Comparison of ENCODE assay signal across 19 cellular contexts in genomic region chr3:59572106-59572505, GRCh38.
DNase-seq lines count a peak whose midpoint lies in the region; ATAC-seq, FAIRE-seq and TF ChIP-seq lines count a peak whose summit lies in the region.
"Had no signal": no experiment of that assay in that cellular context is flagged by ENCODE, and none has a peak within 500 bp of the region (broad histone marks: within the 10 kb centered on the region; RNA-seq: fewer than 3 reads in every experiment).

No MANE protein-coding gene starts in this region.

- H3K56ac ChIP-seq in IMR-90 (ENCODE audit: extremely low read depth, insufficient read depth, low read length): no peak overlapping the region

- H3K4me2 ChIP-seq in IMR-90 (ENCODE audit: low read depth, low read length): no peak overlapping the region
- H3K4me2 ChIP-seq in astrocyte (ENCODE audit: low read length): no peak overlapping the region

- H3K4me3 Mint-ChIP-seq in astrocyte (ENCODE audit: unreplicated experiment) (no peak overlapping the region), T-cell (no peak overlapping the region)
- H3K4me3 Mint-ChIP-seq in activated naive CD4-positive, alpha-beta T cell treated with anti-CD3 and anti-CD28 coated beads for 36 hours: no peak overlapping the region
- H3K4me3 Mint-ChIP-seq: CD4-positive, alpha-beta memory T cell had no signal

- H3K27ac Mint-ChIP-seq in astrocyte (ENCODE audit: unreplicated experiment): no peak overlapping the region
- H3K27ac Mint-ChIP-seq in activated naive CD4-positive, alpha-beta T cell treated with anti-CD3 and anti-CD28 coated beads for 36 hours: no peak overlapping the region
- no peak overlapping the region for H3K27ac Mint-ChIP-seq in T-cell

- TF ChIP-seq CTCF in IMR-90 (conservative IDR thresholded peaks at IDR 0.05; ENCODE audit: low read depth, low read length) (no peak), astrocyte (IDR thresholded peaks at IDR 0.05; ENCODE audit: insufficient read depth, low read depth, low read length) (no peak)

- no peaks in the 10 kb centered on the region for H3K27me3 ChIP-seq in IMR-90 (ENCODE audit: control insufficient read depth, insufficient read depth, low read length)
- H3K27me3 ChIP-seq in astrocyte (ENCODE audit: insufficient read depth, low read length): peaks cover 4% of the 10 kb centered on the region
- H3K27me3 ChIP-seq: Peyer's patch had no signal

- peak; percentile 34 for DNase-seq in IMR-90
- DNase-seq in astrocyte (ENCODE audit: low read depth): no peak
- DNase-seq in inferior parietal cortex (ENCODE audit: extremely low spot score): peak; percentile 20
- DNase-seq in superior temporal gyrus (ENCODE audit: extremely low spot score): peak; percentile 55
- DNase-seq in activated naive CD4-positive, alpha-beta T cell treated with anti-CD3 and anti-CD28 coated beads for 36 hours: no peak
- DNase-seq in T-cell: no peak
- DNase-seq in GM03348 (ENCODE audit: low spot score): no peak
- DNase-seq: CD4-positive, alpha-beta memory T cell; DMS79 treated with DMSO at 0.1 percent for 48 hours; GF-D8; MM.1S; NCI-H1092 treated with DMSO at 0.1 percent for 48 hours; NCI-H2227 treated with DMSO at 0.1 percent for 48 hours; NCI-H524; Peyer's patch; Right ventricle myocardium superior had no signal

- H3K9ac ChIP-seq in IMR-90 (ENCODE audit: low read depth, low read length) (no peak overlapping the region), astrocyte (ENCODE audit: low read length) (no peak overlapping the region)

- WGBS in IMR-90 (ENCODE audit: extremely low coverage in 2 of 2, insufficient read length in 1 of 2), 2 experiments: no CpG with 5 or more reads among the region's 5 CpGs

- intact Hi-C loops in IMR-90 (cut with micrococcal nuclease): loop anchor here (10.0 kb wide), 3 partner anchors 743 to 1003 kb away; no protein-coding TSS in a partner anchor
- intact Hi-C loops in activated naive CD4-positive, alpha-beta T cell treated with anti-CD3 and anti-CD28 coated beads for 36 hours (cut with micrococcal nuclease): loop anchor here (10.0 kb wide), 1 partner anchor 577 kb away; no protein-coding TSS in a partner anchor

- dilution Hi-C loops in IMR-90 (cut with HindIII; ENCODE audit: low sequenced_read_pairs, unreplicated experiment): no loop called here

- no peak overlapping the region for H2BK120ac ChIP-seq in IMR-90 (ENCODE audit: low read depth, low read length)

- no peak overlapping the region for H3K18ac ChIP-seq in IMR-90 (ENCODE audit: low read depth, low read length)

- no peak overlapping the region for H2AK9ac ChIP-seq in IMR-90 (replicated peaks; ENCODE audit: low read depth, low read length, poor library complexity)

- POLR2A ChIA-PET in IMR-90 (lab: Charles Lee; ENCODE audit: unreplicated experiment) (no interaction called here), T-cell (lab: Charles Lee) (no interaction called here)

- peaks cover 4% of the 10 kb centered on the region for H3K9me3 Mint-ChIP-seq in astrocyte (ENCODE audit: unreplicated experiment)
- no peaks in the 10 kb centered on the region for H3K9me3 Mint-ChIP-seq in activated naive CD4-positive, alpha-beta T cell treated with anti-CD3 and anti-CD28 coated beads for 36 hours
- no peaks in the 10 kb centered on the region for H3K9me3 Mint-ChIP-seq in T-cell
- H3K9me3 Mint-ChIP-seq: CD4-positive, alpha-beta memory T cell had no signal

- no peak for TF ChIP-seq RAD21 in IMR-90 (IDR thresholded peaks at IDR 0.05; ENCODE audit: low read length)

- no peak overlapping the region for H2AK5ac ChIP-seq in IMR-90 (ENCODE audit: low read depth, low read length)

- H3K27ac ChIP-seq in IMR-90 (ENCODE audit: insufficient read depth, low read length) (no peak overlapping the region), astrocyte (ENCODE audit: low read depth, low read length) (no peak overlapping the region)
- H3K27ac ChIP-seq: Peyer's patch had no signal

- H3K36me3 ChIP-seq in IMR-90 (ENCODE audit: control insufficient read depth, insufficient read depth, low read length): no peaks in the 10 kb centered on the region
- no peaks in the 10 kb centered on the region for H3K36me3 ChIP-seq in astrocyte (ENCODE audit: insufficient read depth, low read length)
- H3K36me3 ChIP-seq: Peyer's patch had no signal

- H3K79me2 ChIP-seq in astrocyte (ENCODE audit: insufficient read depth, low read length): no peaks in the 10 kb centered on the region

- in situ Hi-C loops in IMR-90 (cut with MboI; ENCODE audit: low sequenced_read_pairs): loop anchor here (5.0 to 25.0 kb wide), 3 partner anchors 290 to 585 kb away; no protein-coding TSS in a partner anchor

- no peak overlapping the region for H3K14ac ChIP-seq in IMR-90 (replicated peaks; ENCODE audit: low read depth, low read length)

- H3K23ac ChIP-seq in IMR-90 (ENCODE audit: low read depth, low read length): no peak overlapping the region

- H3K9me3 ChIP-seq in IMR-90 (ENCODE audit: control insufficient read depth, insufficient read depth, low read length) (no peaks in the 10 kb centered on the region), astrocyte (ENCODE audit: insufficient read depth, low read depth, low read length) (no peaks in the 10 kb centered on the region)
- H3K9me3 ChIP-seq: Peyer's patch had no signal

- H3K27me3 Mint-ChIP-seq in astrocyte (ENCODE audit: low read depth, unreplicated experiment) (peaks cover 20% of the 10 kb centered on the region), T-cell (peaks cover 3 to 4% of the 10 kb centered on the region in 2 donors)
- no peaks in the 10 kb centered on the region for H3K27me3 Mint-ChIP-seq in activated naive CD4-positive, alpha-beta T cell treated with anti-CD3 and anti-CD28 coated beads for 36 hours (ENCODE audit: low read depth)

- H3K9me1 ChIP-seq in IMR-90 (ENCODE audit: insufficient read depth, low read length): peaks cover 6% of the 10 kb centered on the region; the same call in 1 of the 2 replicates

- no peak for ATAC-seq in IMR-90 (ENCODE audit: low read depth)
- ATAC-seq in T-cell (replicated peaks in 1 of 4): no peak
- ATAC-seq: SK-N-SH treated with all-trans-retinoic acid at 6 μM for 48 hours had no signal

- H3K36me3 Mint-ChIP-seq in astrocyte (ENCODE audit: low read depth, unreplicated experiment) (no peaks in the 10 kb centered on the region), T-cell (no peaks in the 10 kb centered on the region)
- H3K36me3 Mint-ChIP-seq in activated naive CD4-positive, alpha-beta T cell treated with anti-CD3 and anti-CD28 coated beads for 36 hours (ENCODE audit: low read depth): no peaks in the 10 kb centered on the region
- H3K36me3 Mint-ChIP-seq: CD4-positive, alpha-beta memory T cell had no signal

- BruUV-seq in IMR-90 (replicated peaks; lab: Mats Ljungman, UMichigan): no TSS peak

- TF ChIP-seq POLR2A in IMR-90 (IDR thresholded peaks at IDR 0.05; ENCODE audit: low read depth, low read length): no peak

- peak overlapping the region; percentile 26; the same call in 1 of the 2 replicates for H4K91ac ChIP-seq in IMR-90 (ENCODE audit: insufficient read depth, low read depth, low read length)

- H3K4me3 ChIP-seq in IMR-90 (ENCODE audit: insufficient read depth, low read depth, low read length) (no peak overlapping the region), astrocyte (ENCODE audit: insufficient read depth, low read depth, low read length) (no peak overlapping the region)
- H3K4me3 ChIP-seq: Peyer's patch had no signal

- no peaks in the 10 kb centered on the region for H4K20me1 ChIP-seq in IMR-90 (ENCODE audit: insufficient read depth, low read length)
- H4K20me1 ChIP-seq in astrocyte (ENCODE audit: insufficient read depth, low read length): no peaks in the 10 kb centered on the region

- H3K4me1 Mint-ChIP-seq in astrocyte (ENCODE audit: low read depth, unreplicated experiment) (peaks cover 6% of the 10 kb centered on the region), T-cell (peaks cover 0 to 5% (median 3%) of the 10 kb centered on the region in 3 donors)
- peaks cover 4% of the 10 kb centered on the region for H3K4me1 Mint-ChIP-seq in activated naive CD4-positive, alpha-beta T cell treated with anti-CD3 and anti-CD28 coated beads for 36 hours (ENCODE audit: low read depth)

- H4K5ac ChIP-seq in IMR-90 (ENCODE audit: low read depth, low read length): no peak overlapping the region

- no peaks in the 10 kb centered on the region for H3K79me1 ChIP-seq in IMR-90 (ENCODE audit: low read depth in 1 of 2, low read length in 2 of 2)

- peaks cover 9% of the 10 kb centered on the region for H3K4me1 ChIP-seq in IMR-90 (ENCODE audit: control insufficient read depth, insufficient read depth, low read length)
- no peaks in the 10 kb centered on the region for H3K4me1 ChIP-seq in astrocyte (ENCODE audit: insufficient read depth, low read length)

- peak overlapping the region; percentile 28; the same call in 1 of the 2 replicates for H3K4ac ChIP-seq in IMR-90 (ENCODE audit: low read depth, low read length)

- no peak overlapping the region for H2AFZ ChIP-seq in IMR-90 (replicated peaks; ENCODE audit: low read length, poor library complexity)
- no peak overlapping the region for H2AFZ ChIP-seq in astrocyte (ENCODE audit: low read depth, low read length)

- H4K8ac ChIP-seq in IMR-90 (ENCODE audit: low read depth in 2 of 2, low read length in 2 of 2): no peak overlapping the region

- FAIRE-seq in astrocyte (lab: Jason Lieb, UNC): peak; percentile 62
- FAIRE-seq: D721Med, GM12892 had no signal

- H2BK5ac ChIP-seq in IMR-90 (ENCODE audit: low read depth, low read length, poor library complexity, severe bottlenecking): no peak overlapping the region

- CTCF ChIA-PET in IMR-90 (lab: Yijun Ruan, JAX) (interaction anchor here (0.7 to 1.0 kb wide), 2 partner anchors 16 to 143 kb away, joined by 3 read pairs; no protein-coding TSS in a partner anchor), T-cell (lab: Charles Lee) (interaction anchor here in 1 of 2 donors (0.8 kb wide), 1 partner anchor 19 kb away, joined by 3 read pairs; no protein-coding TSS in a partner anchor)
- CTCF ChIA-PET in activated naive CD4-positive, alpha-beta T cell treated with anti-CD3 and anti-CD28 coated beads for 36 hours (lab: Charles Lee): no interaction called here

- no peak overlapping the region for H2BK20ac ChIP-seq in IMR-90 (ENCODE audit: low read depth, low read length)

- H2BK15ac ChIP-seq in IMR-90 (ENCODE audit: low read depth, low read length): peak overlapping the region; percentile 72; the same call in 1 of the 3 replicates

TF ChIP-seq in IMR-90, 13 proteins besides CTCF, POLR2A, EP300 and RAD21 (continues in another document):
- TF ChIP-seq CEBPB (IDR thresholded peaks at IDR 0.05; ENCODE audit: low read depth, low read length) (no peak), MAFK (IDR thresholded peaks at IDR 0.05; ENCODE audit: low read depth, low read length) (no peak), ELK1 (IDR thresholded peaks at IDR 0.05; ENCODE audit: borderline replicate concordance, low read depth, low read length) (no peak)

Comparison
In these comparisons a context has a peak if more than half of its experiments do, and no peak if none do; other contexts are left out.
1. DNase-seq: peak in IMR-90 (single experiment), inferior parietal cortex (single experiment) and superior temporal gyrus (single experiment); none in astrocyte (single experiment), activated naive CD4-positive, alpha-beta T cell treated with anti-CD3 and anti-CD28 coated beads for 36 hours (single experiment), T-cell (0 of 34) and GM03348 (single experiment).